ENCODE assay signal across 22 cellular contexts in genomic region chr5:10253390-10253789, GRCh38. TPM values are rescaled to one million over a fixed set of nuclear protein-coding genes. Genes with fewer than 3 reads are reported as not detected.
DNase-seq lines count a peak whose midpoint lies in the region; ATAC-seq and TF ChIP-seq lines count a peak whose summit lies in the region.
"Had no signal": no experiment of that assay in that cellular context is flagged by ENCODE, and none has a peak within 500 bp of the region (broad histone marks: within the 10 kb centered on the region; RNA-seq: fewer than 3 reads in every experiment).

No MANE protein-coding gene starts in this region.

- POLR2A ChIA-PET in CD8-positive, alpha-beta T cell (lab: Charles Lee), result interaction anchor here (1.2 kb wide), 1 partner anchor 100 kb away, joined by 3 read pairs; the partner anchor contains the start of gene MARCHF6
- POLR2A ChIA-PET in PC-9 (lab: Charles Lee; ENCODE audit: unreplicated experiment), result no interaction called here

- H3K27me3 ChIP-seq in BLaER1 treated with 17β-estradiol and CSF1 and Interleukin-3, amounts not matched to agents 10 nM and 100 nM, result no peaks in the 10 kb centered on the region
- H3K27me3 ChIP-seq in CD8-positive, alpha-beta T cell (ENCODE audit: insufficient read depth, low read length), result no peaks in the 10 kb centered on the region
- H3K27me3 ChIP-seq in PC-9 (ENCODE audit: insufficient read depth, low read depth), result no peaks in the 10 kb centered on the region
- no peaks in the 10 kb centered on the region for H3K27me3 ChIP-seq in endodermal cell (ENCODE audit: control insufficient read depth, insufficient read depth, low read length, poor library complexity, severe bottlenecking)
- no peaks in the 10 kb centered on the region for H3K27me3 ChIP-seq in MG63
- H3K27me3 ChIP-seq: brain microvascular endothelial cell, gastroesophageal sphincter, neural progenitor cell, thyroid gland had no signal

- H3K4me1 Mint-ChIP-seq in CD8-positive, alpha-beta T cell (ENCODE audit: low read depth), result peaks cover 50% of the 10 kb centered on the region
- H3K4me1 Mint-ChIP-seq in endodermal cell, result peaks cover 18% of the 10 kb centered on the region

- H3K9ac ChIP-seq in BLaER1 treated with 17β-estradiol and CSF1 and Interleukin-3, amounts not matched to agents 10 nM and 100 nM, result peak overlapping the region in 4 of 11 experiments; percentile 5 to 98 (median 12); a peak in 3 of 22 replicates
- H3K9ac ChIP-seq in endodermal cell (ENCODE audit: extremely low read depth, low read length, poor library complexity, severe bottlenecking), result no peak overlapping the region
- H3K9ac ChIP-seq: neural progenitor cell, SK-N-SH had no signal

- DNase-seq in CD8-positive, alpha-beta T cell, result no peak
- DNase-seq in PC-9 (no peak), endodermal cell (no peak), NCI-H446 (lab: John Stamatoyannopoulos, UW) (no peak), MG63 (no peak)
- no peak for DNase-seq in activated naive CD4-positive, alpha-beta T cell treated with Interleukin-2 at 50 U/mL for 16 hours
- DNase-seq: activated CD4-positive, alpha-beta memory T cell treated with anti-CD3 and anti-CD28 coated beads, Interleukin-2, amount 10 ng/mL, durations not matched to agents 7 days and 5 days; activated CD4-positive, CD25-positive, alpha-beta regulatory T cell; brain microvascular endothelial cell; effector memory CD4-positive, alpha-beta T cell; NCI-H1417; NCI-H510A treated with DMSO at 0.1 percent for 48 hours; RPMI8226; SK-N-SH; stimulated activated CD4-positive, alpha-beta T cell treated with anti-CD3 and anti-CD28 coated beads, Interleukin-1b, Interleukin-23, amount 100 ng/mL, for 48 hours; stimulated activated naive CD4-positive, alpha-beta T cell; T1000; thyroid gland had no signal

- peaks cover 88% of the 10 kb centered on the region for H3K79me2 ChIP-seq in PC-9 (ENCODE audit: low read depth)

- no peaks in the 10 kb centered on the region for H3K9me3 Mint-ChIP-seq in CD8-positive, alpha-beta T cell
- no peaks in the 10 kb centered on the region for H3K9me3 Mint-ChIP-seq in endodermal cell
- H3K9me3 Mint-ChIP-seq: activated CD4-positive, alpha-beta memory T cell treated with anti-CD3 and anti-CD28 coated beads, Interleukin-2, amount 10 ng/mL, durations not matched to agents 7 days and 5 days; neural progenitor cell had no signal

- ATAC-seq in CD8-positive, alpha-beta T cell, result no peak
- ATAC-seq: gastroesophageal sphincter had no signal

- H3F3A ChIP-seq in PC-9 (ENCODE audit: insufficient read depth, low read depth), result peaks cover 37% of the 10 kb centered on the region; the same call in 1 of the 2 replicates

- 91 to 100% methylated on average over 2 to 3 of the region's 3 CpGs for WGBS in endodermal cell (ENCODE audit: insufficient coverage in 1 of 2, insufficient read length in 1 of 2), 2 experiments

- H3K27ac Mint-ChIP-seq in CD8-positive, alpha-beta T cell, result no peak overlapping the region
- H3K27ac Mint-ChIP-seq in endodermal cell, result no peak overlapping the region
- H3K27ac Mint-ChIP-seq: neural progenitor cell had no signal

- CTCF ChIA-PET in CD8-positive, alpha-beta T cell (lab: Charles Lee), result no interaction called here
- CTCF ChIA-PET in PC-9 (lab: Charles Lee), result no interaction called here

- peaks cover 31 to 36% (median 34%) of the 10 kb centered on the region in 10 experiments for H3K4me1 ChIP-seq in BLaER1 treated with 17β-estradiol and CSF1 and Interleukin-3, amounts not matched to agents 10 nM and 100 nM
- peaks cover 32% of the 10 kb centered on the region for H3K4me1 ChIP-seq in CD8-positive, alpha-beta T cell (ENCODE audit: insufficient read depth, low read length)
- peaks cover 15% of the 10 kb centered on the region for H3K4me1 ChIP-seq in PC-9 (replicated peaks; ENCODE audit: insufficient read depth)
- H3K4me1 ChIP-seq in endodermal cell (ENCODE audit: control insufficient read depth, insufficient read depth, low read length), result peaks cover 23% of the 10 kb centered on the region

- peak overlapping the region; percentile 48 to 95 (median 91); a peak in 21 of 22 replicates for H3K4me2 ChIP-seq in BLaER1 treated with 17β-estradiol and CSF1 and Interleukin-3, amounts not matched to agents 10 nM and 100 nM
- H3K4me2 ChIP-seq in PC-9, result peak overlapping the region; percentile 17; the same call in 1 of the 2 replicates
- H3K4me2 ChIP-seq: neural progenitor cell, SK-N-SH had no signal

- H3K4me3 Mint-ChIP-seq in CD8-positive, alpha-beta T cell, result peak overlapping the region; percentile 3
- no peak overlapping the region for H3K4me3 Mint-ChIP-seq in endodermal cell
- H3K4me3 Mint-ChIP-seq: activated CD4-positive, alpha-beta memory T cell treated with anti-CD3 and anti-CD28 coated beads, Interleukin-2, amount 10 ng/mL, durations not matched to agents 7 days and 5 days; neural progenitor cell had no signal

- intact Hi-C loops in CD8-positive, alpha-beta T cell (cut with DNase I, micrococcal nuclease), result loop anchor here (5.0 to 10.0 kb wide), 2 partner anchors 311 to 314 kb away; partner anchors contain the start of gene ANKRD33B (in 1 of the 2)
- intact Hi-C loops in PC-9 (cut with micrococcal nuclease; ENCODE audit: unreplicated experiment), result loop anchor here (10.0 kb wide), 1 partner anchor 451 kb away; no protein-coding TSS in a partner anchor

- H3K9me2 ChIP-seq in PC-9 (ENCODE audit: insufficient read depth), result no peaks in the 10 kb centered on the region
- H3K9me2 ChIP-seq: SK-N-SH had no signal

- BruUV-seq in PC-9 (replicated peaks; lab: Mats Ljungman, UMichigan), result no TSS peak

- no peak overlapping the region for H2AFZ ChIP-seq in PC-9
- H2AFZ ChIP-seq: neural progenitor cell had no signal

- no peak overlapping the region for H3K27ac ChIP-seq in BLaER1 treated with 17β-estradiol and CSF1 and Interleukin-3, amounts not matched to agents 10 nM and 100 nM
- no peak overlapping the region for H3K27ac ChIP-seq in CD8-positive, alpha-beta T cell (ENCODE audit: low read depth, low read length)
- H3K27ac ChIP-seq in PC-9, result no peak overlapping the region
- no peak overlapping the region for H3K27ac ChIP-seq in endodermal cell (ENCODE audit: low read depth, low read length)
- H3K27ac ChIP-seq: brain microvascular endothelial cell, gastroesophageal sphincter, neural progenitor cell, prostate gland, thyroid gland had no signal

- no peak for TF ChIP-seq CTCF in CD8-positive, alpha-beta T cell (IDR thresholded peaks at IDR 0.05)
- no peak for TF ChIP-seq CTCF in PC-9 (conservative IDR thresholded peaks at IDR 0.05)
- no peak for TF ChIP-seq CTCF in endodermal cell (conservative IDR thresholded peaks at IDR 0.05)

- H3K36me3 ChIP-seq in BLaER1 treated with 17β-estradiol and CSF1 and Interleukin-3, amounts not matched to agents 10 nM and 100 nM, result peaks cover 59 to 73% (median 71%) of the 10 kb centered on the region in 11 experiments
- peaks cover 36% of the 10 kb centered on the region for H3K36me3 ChIP-seq in CD8-positive, alpha-beta T cell (ENCODE audit: insufficient read depth, low read length)
- H3K36me3 ChIP-seq in PC-9 (ENCODE audit: low read depth) (peaks cover 61% of the 10 kb centered on the region), endodermal cell (ENCODE audit: control insufficient read depth, insufficient read depth, low read length) (peaks cover 64% of the 10 kb centered on the region), MG63 (peaks cover 81% of the 10 kb centered on the region)

- H3K27me3 Mint-ChIP-seq in CD8-positive, alpha-beta T cell (ENCODE audit: low read depth), result no peaks in the 10 kb centered on the region
- no peaks in the 10 kb centered on the region for H3K27me3 Mint-ChIP-seq in endodermal cell (ENCODE audit: insufficient read depth)
- H3K27me3 Mint-ChIP-seq: activated CD4-positive, alpha-beta memory T cell treated with anti-CD3 and anti-CD28 coated beads, Interleukin-2, amount 10 ng/mL, durations not matched to agents 7 days and 5 days had no signal

- peaks cover 67 to 77% (median 74%) of the 10 kb centered on the region in 11 experiments for H4K20me1 ChIP-seq in BLaER1 treated with 17β-estradiol and CSF1 and Interleukin-3, amounts not matched to agents 10 nM and 100 nM
- peaks cover 77% of the 10 kb centered on the region for H4K20me1 ChIP-seq in PC-9 (ENCODE audit: insufficient read depth)

- H3K9me3 ChIP-seq in BLaER1 treated with 17β-estradiol and CSF1 and Interleukin-3, amounts not matched to agents 10 nM and 100 nM (replicated peaks in 1 of 11), result no peaks in the 10 kb centered on the region
- H3K9me3 ChIP-seq in CD8-positive, alpha-beta T cell (ENCODE audit: low read length), result no peaks in the 10 kb centered on the region
- H3K9me3 ChIP-seq in PC-9 (ENCODE audit: insufficient read depth, low read depth) (no peaks in the 10 kb centered on the region), endodermal cell (ENCODE audit: control insufficient read depth, low read length) (no peaks in the 10 kb centered on the region), MG63 (0 out of 2 replicates have a peak, but pooled peaks cover 2% of the 10 kb centered on the region)
- H3K9me3 ChIP-seq: gastroesophageal sphincter, prostate gland, SK-N-SH, thyroid gland had no signal

- peaks cover 59% of the 10 kb centered on the region for H3K36me3 Mint-ChIP-seq in CD8-positive, alpha-beta T cell
- H3K36me3 Mint-ChIP-seq in endodermal cell (ENCODE audit: low read depth), result peaks cover 55% of the 10 kb centered on the region

- no peak overlapping the region; a peak in 1 of 20 replicates for H3K4me3 ChIP-seq in BLaER1 treated with 17β-estradiol and CSF1 and Interleukin-3, amounts not matched to agents 10 nM and 100 nM
- no peak overlapping the region for H3K4me3 ChIP-seq in CD8-positive, alpha-beta T cell (ENCODE audit: low read depth, low read length)
- no peak overlapping the region for H3K4me3 ChIP-seq in PC-9
- peak overlapping the region; percentile 26 for H3K4me3 ChIP-seq in endodermal cell (ENCODE audit: low read length)
- H3K4me3 ChIP-seq in MG63, result no peak overlapping the region
- H3K4me3 ChIP-seq: gastroesophageal sphincter, neural progenitor cell, prostate gland, thyroid gland had no signal

RNA-seq across cellular contexts. Expression of gene CCT5, which starts 3.3 kb away (rescaled TPM):
- 10 to 100 TPM; 38.1 to 41.0 TPM for total RNA-seq in CD8-positive, alpha-beta T cell
- total RNA-seq in PC-9 (2021) (658 and 831 TPM in 2 replicates), endodermal cell (100 to 1,000 TPM; 316 to 356 TPM)
- polyA plus RNA-seq in endodermal cell (2013, experiment 1 of 2), result 335 TPM
- polyA plus RNA-seq in endodermal cell (2013, experiment 2 of 2), result 321 TPM
- 976 and 1,634 TPM in 2 replicates for total RNA-seq in MG63 (2014; rRNA removed; shearing (Covaris generic); ENCODE audit: low replicate concordance)

RNA-seq across cellular contexts. Expression of gene ATPSCKMT, which starts 3.7 kb away (rescaled TPM):
- total RNA-seq in CD8-positive, alpha-beta T cell, result 1 to 10 TPM; 1.0 to 1.5 TPM
- total RNA-seq in PC-9 (2021) (36.4 and 51.4 TPM in 2 replicates), endodermal cell (10 to 100 TPM; 19.2 to 27.7 TPM)
- polyA plus RNA-seq in endodermal cell (2013, experiment 1 of 2), result 14.0 TPM
- polyA plus RNA-seq in endodermal cell (2013, experiment 2 of 2), result 14.8 TPM
- total RNA-seq in MG63 (2014; rRNA removed; shearing (Covaris generic); ENCODE audit: low replicate concordance), result 29.8 and 44.9 TPM in 2 replicates

RNA-seq across cellular contexts. Expression of gene CMBL, which starts 54.3 kb away (rescaled TPM):
- not detected for total RNA-seq in CD8-positive, alpha-beta T cell
- total RNA-seq in PC-9 (2021) (286 and 294 TPM in 2 replicates), endodermal cell (10 to 100 TPM; 10.4 to 20.5 TPM)
- 34.9 TPM for polyA plus RNA-seq in endodermal cell (2013, experiment 1 of 2)
- polyA plus RNA-seq in endodermal cell (2013, experiment 2 of 2), result 26.8 TPM
- 23.3 and 29.1 TPM in 2 replicates for total RNA-seq in MG63 (2014; rRNA removed; shearing (Covaris generic); ENCODE audit: low replicate concordance)

Comparison
In these comparisons a context has a peak if more than half of its experiments do, and no peak if none do; other contexts are left out.
1. RNA of gene CCT5, which starts 3.3 kb away (total RNA-seq): 976 to 1,634 TPM in MG63, 658 to 831 TPM in PC-9 and 316 to 356 TPM in endodermal cell; 38.1 to 41.0 TPM in CD8-positive, alpha-beta T cell; every median in the first group is over 4 times any median in the second.
2. RNA of gene ATPSCKMT, which starts 3.7 kb away (total RNA-seq): 36.4 to 51.4 TPM in PC-9, 29.8 to 44.9 TPM in MG63 and 19.2 to 27.7 TPM in endodermal cell; 1.0 to 1.5 TPM in CD8-positive, alpha-beta T cell; every median in the first group is over 4 times any median in the second.
3. RNA of gene CMBL, which starts 54.3 kb away (total RNA-seq): 286 to 294 TPM in PC-9, 23.3 to 29.1 TPM in MG63 and 10.4 to 20.5 TPM in endodermal cell; not detected in CD8-positive, alpha-beta T cell; every median in the first group is over 4 times any median in the second.